8 cellular contexts compared by ENCODE assay signal in the genomic region with DNA sequence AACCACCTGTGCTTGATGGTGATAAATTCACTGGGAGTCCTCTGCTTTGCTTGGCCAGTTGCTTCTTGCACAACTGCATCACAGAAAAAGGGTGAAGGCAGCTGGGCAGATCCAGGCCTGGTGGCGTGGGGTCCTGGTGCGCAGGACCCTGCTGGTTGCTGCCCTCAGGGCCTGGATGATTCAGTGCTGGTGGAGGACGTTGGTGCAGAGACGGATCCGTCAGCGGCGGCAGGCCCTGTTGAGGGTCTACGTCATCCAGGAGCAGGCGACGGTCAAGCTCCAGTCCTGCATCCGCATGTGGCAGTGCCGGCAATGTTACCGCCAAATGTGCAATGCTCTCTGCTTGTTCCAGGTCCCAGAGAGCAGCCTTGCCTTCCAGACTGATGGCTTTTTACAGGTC. TPM values are rescaled to one million over a fixed set of nuclear protein-coding genes. Genes with fewer than 3 reads are reported as not detected.
"Had no signal": no experiment of that assay in that cellular context is flagged by ENCODE, and none has a peak within 500 bp of the region (broad histone marks: within the 10 kb centered on the region; RNA-seq: fewer than 3 reads in every experiment).

No MANE protein-coding gene starts in this region.

- DNase-seq: H9, HCEC 1CT, IMR-90, KG1 had no signal

- H3K4me1 Mint-ChIP-seq: GM23338 had no signal

- H3K27ac Mint-ChIP-seq: GM23338, H9 had no signal

- ATAC-seq: GM23338, K562 had no signal

- H3K4me3 Mint-ChIP-seq: GM23338, H9 had no signal

RNA-seq across cellular contexts. Expression of gene IQCF2, which starts 31.1 kb away (rescaled TPM):
- total RNA-seq: GM23338, H1, H9, HT-29, IMR-90, K562 had no signal
- polyA plus RNA-seq: GM23338, H1, IMR-90, K562 had no signal

RNA-seq across cellular contexts. Expression of gene IQCF5, which starts 45.1 kb away (rescaled TPM):
- total RNA-seq: GM23338, H1, H9, HT-29, IMR-90, K562 had no signal
- polyA plus RNA-seq: GM23338, H1, IMR-90, K562 had no signal

RNA-seq across cellular contexts. Expression of gene IQCF6, which starts 51.3 kb away (rescaled TPM):
- total RNA-seq: GM23338, H1, H9, HT-29, IMR-90, K562 had no signal
- polyA plus RNA-seq: GM23338, H1, IMR-90, K562 had no signal
